In genomic region chr15:77869021-77869895, GRCh38 we compare ENCODE assay signal across 15 cellular contexts.
A peak's percentile ranks its signal among the peaks of the same experiment; 100 is the strongest.
DNase-seq lines count a peak whose midpoint lies in the region; FAIRE-seq and TF ChIP-seq lines count a peak whose summit lies in the region.
"Had no signal": no experiment of that assay in that cellular context is flagged by ENCODE, and none has a peak within 500 bp of the region (broad histone marks: within the 10 kb centered on the region; RNA-seq: fewer than 3 reads in every experiment).

No MANE protein-coding gene starts in this region.

- H3K9me3 ChIP-seq in mesodermal cell (ENCODE audit: control insufficient read depth, low read length) (no peaks in the 10 kb centered on the region), testis (no peaks in the 10 kb centered on the region)
- H3K9me3 ChIP-seq: neutrophil had no signal

- FAIRE-seq in bronchial epithelial cell (lab: Jason Lieb, UNC), result peak; percentile 7
- FAIRE-seq: GM12892 had no signal

- peak; percentile 35 for DNase-seq in AG10803 (ENCODE audit: low read depth)
- peak; percentile 77 for DNase-seq in HT1080 (ENCODE audit: low read depth)
- DNase-seq in bronchial epithelial cell (ENCODE audit: low read depth), result no peak
- no peak for DNase-seq in testis
- no peak for DNase-seq in DMS153 (lab: John Stamatoyannopoulos, UW)
- no peak for DNase-seq in cerebellar cortex (ENCODE audit: low spot score)
- DNase-seq in DMS53 treated with DMSO at 0.1 percent for 48 hours (lab: John Stamatoyannopoulos, UW; ENCODE audit: unreplicated experiment), result no peak
- DNase-seq: activated T-cell treated with anti-CD3 and anti-CD28 coated beads, Interleukin-2, amount 50 U/mL, for 24 hours; DMS79 treated with DMSO at 0.1 percent for 48 hours; NCI-H2081 treated with DMSO at 0.1 percent for 48 hours; SHP77; T-helper 9 cell had no signal

- intact Hi-C loops in testis (cut with DNase I; ENCODE audit: low total_unique reads), result no loop called here

- no peak for TF ChIP-seq POLR2A in testis (IDR thresholded peaks at IDR 0.05)

- H3K27ac ChIP-seq in mesodermal cell (ENCODE audit: low read depth, low read length, severe bottlenecking), result peak overlapping the region; percentile 66
- H3K27ac ChIP-seq in testis, result no peak overlapping the region
- H3K27ac ChIP-seq: neutrophil had no signal

- peaks cover 13% of the 10 kb centered on the region for H3K4me1 ChIP-seq in mesodermal cell (ENCODE audit: control insufficient read depth, insufficient read depth, low read length, poor library complexity, severe bottlenecking)
- H3K4me1 ChIP-seq in testis, result no peaks in the 10 kb centered on the region

- H3K27me3 ChIP-seq in bronchial epithelial cell (ENCODE audit: control insufficient read depth, insufficient read depth, low read length) (no peaks in the 10 kb centered on the region), testis (no peaks in the 10 kb centered on the region)
- H3K27me3 ChIP-seq: neutrophil had no signal

- H3K36me3 ChIP-seq in bronchial epithelial cell (ENCODE audit: control insufficient read depth, insufficient read depth, low read length) (no peaks in the 10 kb centered on the region), mesodermal cell (ENCODE audit: control insufficient read depth, insufficient read depth, low read length) (no peaks in the 10 kb centered on the region), testis (ENCODE audit: low read depth, missing control alignments) (no peaks in the 10 kb centered on the region)
- H3K36me3 ChIP-seq: neutrophil had no signal

- H3K4me3 ChIP-seq in AG10803 (ENCODE audit: low read length) (no peak overlapping the region), bronchial epithelial cell (ENCODE audit: low read depth, low read length) (no peak overlapping the region), mesodermal cell (ENCODE audit: extremely low read depth, insufficient read depth, low read length, poor library complexity, severe bottlenecking) (no peak overlapping the region), testis (no peak overlapping the region)

- no peak for TF ChIP-seq CTCF in AG10803 (conservative IDR thresholded peaks at IDR 0.05; ENCODE audit: low read length)
- TF ChIP-seq CTCF in bronchial epithelial cell (IDR thresholded peaks at IDR 0.05; ENCODE audit: insufficient read depth, low read length, severe bottlenecking), result no peak
- TF ChIP-seq CTCF in testis (IDR thresholded peaks at IDR 0.05), result no peak

- WGBS in mesodermal cell (ENCODE audit: insufficient coverage in 2 of 2), 2 experiments, result 69 to 83% methylated on average over 7 to 13 of the region's 17 CpGs
- WGBS in testis, 2 donors, result 89 to 92% methylated on average over 2 to 17 of the region's 17 CpGs

Comparison
In these comparisons a context has a peak if more than half of its experiments do, and no peak if none do; other contexts are left out.
1. DNase-seq: peak in AG10803 (single experiment) and HT1080 (single experiment); none in bronchial epithelial cell (single experiment), testis (single experiment), DMS153 (single experiment), cerebellar cortex (single experiment) and DMS53 treated with DMSO at 0.1 percent for 48 hours (single experiment).